4 cellular contexts compared by ENCODE assay signal in genomic region chr13:39086251-39086945, GRCh38. TPM values are rescaled to one million over a fixed set of nuclear protein-coding genes. Genes with fewer than 3 reads are reported as not detected.
DNase-seq lines count a peak whose midpoint lies in the region; ATAC-seq, FAIRE-seq and TF ChIP-seq lines count a peak whose summit lies in the region.
"Not testable (repeated sequence)": the region's sequence is repeated elsewhere in the genome, so short reads cannot be mapped to it uniquely, and the experiment has no call there.

No MANE protein-coding gene starts in this region.

- WGBS in K562 (ENCODE audit: insufficient coverage, low coverage, missing lambda C conversion rate): 0% methylated on average over 1 of the region's 1 CpG
- WGBS in H1 (ENCODE audit: extremely low coverage in 1 of 2, insufficient coverage in 1 of 2, insufficient read length in 1 of 2, insufficient replicate concordance in 2 of 2, low coverage in 1 of 2, low lambda C conversion rate in 2 of 2, missing lambda C conversion rate in 1 of 2), 2 experiments: 92% methylated on average over 1 of the region's 1 CpG; no CpG with 5 or more reads in 1 of the 2 experiments

- peak; percentile 5 for DNase-seq in NAMALWA (ENCODE audit: low spot score)
- DNase-seq in OCI-M1 (lab: John Stamatoyannopoulos, UW): peak; percentile 33
- peak in 1 of 4 experiments; percentile 6 for DNase-seq in K562 (ENCODE audit: extremely low read depth in 1 of 4, low spot score in 3 of 4)
- DNase-seq in H1 (ENCODE audit: low read depth in 1 of 2, low spot score in 2 of 2): not testable (repeated sequence)

- H3K4me1 ChIP-seq in K562 (replicated peaks in 1 of 2; ENCODE audit: control insufficient read depth in 2 of 2, insufficient read depth in 2 of 2, low read length in 2 of 2); H1 (replicated peaks in 1 of 4; ENCODE audit: control insufficient read depth in 3 of 4, insufficient read depth in 4 of 4, low read length in 3 of 4): not testable (repeated sequence)

- not testable (repeated sequence) for H3K27me3 ChIP-seq in K562 (ENCODE audit: control insufficient read depth in 2 of 2, insufficient read depth in 2 of 2, low read length in 2 of 2); H1 (replicated peaks in 1 of 4; ENCODE audit: control insufficient read depth in 3 of 4, extremely low read depth in 1 of 4, insufficient read depth in 3 of 4, low read length in 3 of 4)

- intact Hi-C loops in K562 (cut with micrococcal nuclease): not testable (repeated sequence)

- H3K9ac ChIP-seq in K562 (ENCODE audit: insufficient read depth in 1 of 2, low read depth in 2 of 2, low read length in 2 of 2); H1 (replicated peaks in 1 of 4; ENCODE audit: extremely low read depth in 1 of 4, low read depth in 3 of 4, low read length in 3 of 4): not testable (repeated sequence)

- not testable (repeated sequence) for FAIRE-seq in K562 (lab: Jason Lieb, UNC); H1 (lab: Jason Lieb, UNC)

- not testable (repeated sequence) for BruUV-seq in K562 (replicated peaks; lab: Mats Ljungman, UMichigan)

- H2BK5ac ChIP-seq in H1 (ENCODE audit: low read depth, low read length): not testable (repeated sequence)

- H3K23ac ChIP-seq in H1 (ENCODE audit: insufficient read length): not testable (repeated sequence)

- H3K9me1 ChIP-seq in K562 (ENCODE audit: control insufficient read depth, insufficient read depth, low read length): not testable (repeated sequence)

- H2BK15ac ChIP-seq in H1 (ENCODE audit: low read length): not testable (repeated sequence)

- not testable (repeated sequence) for TF ChIP-seq POLR2A in K562 (conservative IDR thresholded peaks at IDR 0.05); H1 (IDR thresholded peaks at IDR 0.05; ENCODE audit: control extremely low read depth in 1 of 2, low read depth in 2 of 2, low read length in 2 of 2)

- not testable (repeated sequence) for H3K56ac ChIP-seq in H1 (replicated peaks; ENCODE audit: insufficient read length, low read depth, low read length)

- H3K14ac ChIP-seq in H1 (ENCODE audit: insufficient read length): not testable (repeated sequence)

- H3K18ac ChIP-seq in H1 (ENCODE audit: extremely low read depth, low read length): not testable (repeated sequence)

- not testable (repeated sequence) for H4K8ac ChIP-seq in H1 (ENCODE audit: extremely low read depth, insufficient read depth, low read length)

- ATAC-seq in K562: not testable (repeated sequence)

- H3K23me2 ChIP-seq in H1 (ENCODE audit: low read depth, low read length): not testable (repeated sequence)

- not testable (repeated sequence) for TF ChIP-seq EP300 in K562 (IDR thresholded peaks at IDR 0.05; ENCODE audit: low read length); H1 (IDR thresholded peaks at IDR 0.05; ENCODE audit: borderline replicate concordance in 1 of 2, low read depth in 2 of 2, low read length in 2 of 2)

- TF ChIP-seq CTCF in K562 (IDR thresholded peaks at IDR 0.05 in 2 of 3, conservative IDR thresholded peaks at IDR 0.05 in 1 of 3; ENCODE audit: insufficient read depth in 2 of 3, low read depth in 1 of 3, low read length in 3 of 3); H1 (IDR thresholded peaks at IDR 0.05; ENCODE audit: control extremely low read depth in 1 of 3, insufficient read depth in 1 of 3, low read depth in 1 of 3, low read length in 3 of 3): not testable (repeated sequence)

- not testable (repeated sequence) for H3K9me3 ChIP-seq in K562 (replicated peaks; ENCODE audit: control insufficient read depth, insufficient read depth, low read depth, low read length); H1 (ENCODE audit: insufficient read depth in 2 of 2, low read depth in 1 of 2, low read length in 1 of 2)

- not testable (repeated sequence) for H4K91ac ChIP-seq in H1 (replicated peaks; ENCODE audit: insufficient read length, low read length)

- H4K20me1 ChIP-seq in K562 (replicated peaks; ENCODE audit: control insufficient read depth, insufficient read depth, low read length); H1 (replicated peaks in 1 of 2; ENCODE audit: control insufficient read depth in 1 of 2, insufficient read depth in 2 of 2, low read length in 2 of 2): not testable (repeated sequence)

- H2AK5ac ChIP-seq in H1 (ENCODE audit: low read depth, low read length): not testable (repeated sequence)

- H3K27ac ChIP-seq in K562 (ENCODE audit: extremely low read depth, low read depth, low read length); H1 (ENCODE audit: low read depth, low read length): not testable (repeated sequence)

- not testable (repeated sequence) for H3K79me2 ChIP-seq in K562 (ENCODE audit: control insufficient read depth, insufficient read depth, low read length); H1 (ENCODE audit: control insufficient read depth in 1 of 2, insufficient read depth in 2 of 2, low read length in 2 of 2)

- H2BK20ac ChIP-seq in H1 (ENCODE audit: low read length): not testable (repeated sequence)

- not testable (repeated sequence) for H3K4me3 ChIP-seq in K562; H1 (ENCODE audit: extremely low read depth in 1 of 4, insufficient read depth in 2 of 4, low read depth in 3 of 4, low read length in 4 of 4)

- not testable (repeated sequence) for H2AFZ ChIP-seq in K562 (ENCODE audit: low read depth, low read length); H1 (ENCODE audit: low read length)

- CTCF ChIA-PET in K562 (lab: Yijun Ruan, JAX; ENCODE audit: low intra/inter-chr PET ratio); H1 (lab: Charles Lee; ENCODE audit: partially characterized antibody): not testable (repeated sequence)

- H4K5ac ChIP-seq in H1 (ENCODE audit: insufficient read length, low read depth, low read length): not testable (repeated sequence)

- H3K36me3 ChIP-seq in K562 (ENCODE audit: control insufficient read depth, insufficient read depth, low read length); H1 (ENCODE audit: control insufficient read depth in 2 of 4, insufficient read depth in 4 of 4, low read length in 3 of 4): not testable (repeated sequence)

- not testable (repeated sequence) for H3K79me1 ChIP-seq in H1 (ENCODE audit: low read depth, low read length)

- not testable (repeated sequence) for TF ChIP-seq RAD21 in K562 (CRISPR knock-in tag; conservative IDR thresholded peaks at IDR 0.05 in 1 of 2, IDR thresholded peaks at IDR 0.05 in 1 of 2); H1 (IDR thresholded peaks at IDR 0.05 in 1 of 2, conservative IDR thresholded peaks at IDR 0.05 in 1 of 2; ENCODE audit: low read depth in 2 of 2, low read length in 2 of 2)

- H2BK12ac ChIP-seq in H1 (ENCODE audit: low read depth, low read length): not testable (repeated sequence)

- H2BK120ac ChIP-seq in H1 (replicated peaks; ENCODE audit: low read depth, low read length): not testable (repeated sequence)

- H3K4ac ChIP-seq in H1 (replicated peaks; ENCODE audit: insufficient read length, low read depth, low read length): not testable (repeated sequence)

- not testable (repeated sequence) for H3K4me2 ChIP-seq in K562 (ENCODE audit: insufficient read depth, low read length); H1 (ENCODE audit: insufficient read depth in 1 of 2, low read depth in 2 of 2, low read length in 2 of 2)

- in situ Hi-C loops in K562 (cut with MboI): loop anchor here (5.0 kb wide), 1 partner anchor 41 kb away; no protein-coding TSS in a partner anchor

- POLR2A ChIA-PET in K562 (lab: Yijun Ruan, JAX); H1 (lab: Charles Lee; ENCODE audit: partially characterized antibody): not testable (repeated sequence)

RNA-seq across cellular contexts. Expression of gene NHLRC3, which starts 48.1 kb away (rescaled TPM):
- 20.6 and 46.6 TPM in 2 replicates for total RNA-seq in K562 (2011; cell fraction: chromatin; rRNA removed; ENCODE audit: low replicate concordance)
- 12.7 and 17.6 TPM in 2 replicates for total RNA-seq in K562 (2011; cell fraction: nucleolus; rRNA removed)
- total RNA-seq in K562 (2011; cell fraction: nucleoplasm; rRNA removed): 41.3 and 52.2 TPM in 2 replicates
- total RNA-seq in K562 (2014; rRNA removed) (7.0 TPM in 2 replicates), K562 (2014; rRNA removed; fragmentation: Illumina TruSeq; extraction: Trizol) (12.6 and 13.7 TPM in 2 replicates), K562 (2015; rRNA removed; fragmentation: Illumina TruSeq; extraction: Trizol) (13.8 and 15.3 TPM in 2 replicates), K562 (2021) (8.6 and 9.0 TPM in 2 replicates)
- polyA plus RNA-seq in K562 (2011; rRNA removed) (14.3 and 14.5 TPM in 2 replicates), K562 (2014; fragmentation: Illumina TruSeq; extraction: Trizol) (8.1 and 8.8 TPM in 2 replicates), K562 (2014; fragmentation: Nextera tagmentation; extraction: Ambion mirVana) (1 to 10 TPM; 5.5 to 7.4 TPM), K562 (2014; rRNA removed) (9.9 and 11.7 TPM in 2 replicates), H1 (2011; rRNA removed) (11.4 and 16.9 TPM in 2 replicates)
- 3.5 and 12.3 TPM in 2 replicates for polyA plus RNA-seq in K562 (2011; cell fraction: cytosol; rRNA removed)
- 25.4 and 32.7 TPM in 2 replicates for polyA plus RNA-seq in K562 (2011; cell fraction: nucleus; rRNA removed)
- 9.3 and 12.7 TPM in 2 replicates for polyA plus RNA-seq in K562 (2012)
- 16.5 and 24.0 TPM in 2 replicates for polyA minus RNA-seq in K562 (2011; rRNA and poly(A)+ RNA removed)
- polyA minus RNA-seq in K562 (2011; cell fraction: cytosol; rRNA and poly(A)+ RNA removed): 2.8 and 3.4 TPM in 2 replicates
- 15.8 and 28.2 TPM in 2 replicates for polyA minus RNA-seq in K562 (2011; cell fraction: nucleus; rRNA and poly(A)+ RNA removed)
- total RNA-seq in H1 (2021; fragmentation: NEBNext Ultra II Directional; extraction: Animal tissue kit (Norgen Biotek cat#: 25700)): 12.4 and 13.1 TPM in 2 replicates
- polyA plus RNA-seq in H1 (2011; cell fraction: cytosol; rRNA removed): 15.5 TPM
- polyA plus RNA-seq in H1 (2011; cell fraction: nucleus; rRNA removed): 9.4 TPM
- 10.5 to 14.6 TPM (median 11.1 TPM) in 4 replicates for polyA plus RNA-seq in H1 (2012, experiment 1 of 2)
- 1.1 TPM for polyA plus RNA-seq in H1 (2012, experiment 2 of 2)
- polyA plus RNA-seq in H1 (2013, experiment 1 of 2): 12.1 TPM
- polyA plus RNA-seq in H1 (2013, experiment 2 of 2): 12.4 TPM
- polyA minus RNA-seq in H1 (2011; rRNA and poly(A)+ RNA removed): 10.4 and 17.9 TPM in 2 replicates
- polyA minus RNA-seq in H1 (2011; cell fraction: cytosol; rRNA and poly(A)+ RNA removed): 8.4 TPM
- polyA minus RNA-seq in H1 (2011; cell fraction: nucleus; rRNA and poly(A)+ RNA removed): 23.9 TPM

RNA-seq across cellular contexts. Expression of gene PROSER1, which starts 48.5 kb away (rescaled TPM):
- 18.8 and 64.4 TPM in 2 replicates for total RNA-seq in K562 (2011; cell fraction: chromatin; rRNA removed; ENCODE audit: low replicate concordance)
- total RNA-seq in K562 (2011; cell fraction: nucleolus; rRNA removed): 7.7 and 13.3 TPM in 2 replicates
- total RNA-seq in K562 (2011; cell fraction: nucleoplasm; rRNA removed): 28.7 and 43.1 TPM in 2 replicates
- total RNA-seq in K562 (2014; rRNA removed) (6.6 and 9.2 TPM in 2 replicates), K562 (2014; rRNA removed; fragmentation: Illumina TruSeq; extraction: Trizol) (9.7 and 10.8 TPM in 2 replicates), K562 (2015; rRNA removed; fragmentation: Illumina TruSeq; extraction: Trizol) (7.4 and 9.3 TPM in 2 replicates), K562 (2021) (30.5 and 36.2 TPM in 2 replicates)
- polyA plus RNA-seq in K562 (2011; rRNA removed) (9.6 and 21.4 TPM in 2 replicates), K562 (2014; fragmentation: Illumina TruSeq; extraction: Trizol) (25.5 and 30.5 TPM in 2 replicates), K562 (2014; fragmentation: Nextera tagmentation; extraction: Ambion mirVana) (10 to 100 TPM; 10.4 to 10.5 TPM), K562 (2014; rRNA removed) (14.8 and 15.2 TPM in 2 replicates), H1 (2011; rRNA removed) (90.7 and 99.2 TPM in 2 replicates)
- 10.0 and 17.9 TPM in 2 replicates for polyA plus RNA-seq in K562 (2011; cell fraction: cytosol; rRNA removed)
- polyA plus RNA-seq in K562 (2011; cell fraction: nucleus; rRNA removed): 37.3 and 48.0 TPM in 2 replicates
- 15.0 and 15.1 TPM in 2 replicates for polyA plus RNA-seq in K562 (2012)
- 13.9 and 17.9 TPM in 2 replicates for polyA minus RNA-seq in K562 (2011; rRNA and poly(A)+ RNA removed)
- 13.1 and 16.5 TPM in 2 replicates for polyA minus RNA-seq in K562 (2011; cell fraction: cytosol; rRNA and poly(A)+ RNA removed)
- polyA minus RNA-seq in K562 (2011; cell fraction: nucleus; rRNA and poly(A)+ RNA removed): 20.9 and 27.4 TPM in 2 replicates
- total RNA-seq in H1 (2021; fragmentation: NEBNext Ultra II Directional; extraction: Animal tissue kit (Norgen Biotek cat#: 25700)): 98.6 and 116 TPM in 2 replicates
- 41.0 TPM for polyA plus RNA-seq in H1 (2011; cell fraction: cytosol; rRNA removed)
- 65.8 TPM for polyA plus RNA-seq in H1 (2011; cell fraction: nucleus; rRNA removed)
- 47.9 to 82.0 TPM (median 58.7 TPM) in 4 replicates for polyA plus RNA-seq in H1 (2012, experiment 1 of 2)
- polyA plus RNA-seq in H1 (2012, experiment 2 of 2): 19.8 TPM
- polyA plus RNA-seq in H1 (2013, experiment 1 of 2): 82.2 TPM
- polyA plus RNA-seq in H1 (2013, experiment 2 of 2): 80.4 TPM
- 46.5 and 56.7 TPM in 2 replicates for polyA minus RNA-seq in H1 (2011; rRNA and poly(A)+ RNA removed)
- polyA minus RNA-seq in H1 (2011; cell fraction: cytosol; rRNA and poly(A)+ RNA removed): 47.6 TPM
- polyA minus RNA-seq in H1 (2011; cell fraction: nucleus; rRNA and poly(A)+ RNA removed): 83.0 TPM
